In the genomic region with DNA sequence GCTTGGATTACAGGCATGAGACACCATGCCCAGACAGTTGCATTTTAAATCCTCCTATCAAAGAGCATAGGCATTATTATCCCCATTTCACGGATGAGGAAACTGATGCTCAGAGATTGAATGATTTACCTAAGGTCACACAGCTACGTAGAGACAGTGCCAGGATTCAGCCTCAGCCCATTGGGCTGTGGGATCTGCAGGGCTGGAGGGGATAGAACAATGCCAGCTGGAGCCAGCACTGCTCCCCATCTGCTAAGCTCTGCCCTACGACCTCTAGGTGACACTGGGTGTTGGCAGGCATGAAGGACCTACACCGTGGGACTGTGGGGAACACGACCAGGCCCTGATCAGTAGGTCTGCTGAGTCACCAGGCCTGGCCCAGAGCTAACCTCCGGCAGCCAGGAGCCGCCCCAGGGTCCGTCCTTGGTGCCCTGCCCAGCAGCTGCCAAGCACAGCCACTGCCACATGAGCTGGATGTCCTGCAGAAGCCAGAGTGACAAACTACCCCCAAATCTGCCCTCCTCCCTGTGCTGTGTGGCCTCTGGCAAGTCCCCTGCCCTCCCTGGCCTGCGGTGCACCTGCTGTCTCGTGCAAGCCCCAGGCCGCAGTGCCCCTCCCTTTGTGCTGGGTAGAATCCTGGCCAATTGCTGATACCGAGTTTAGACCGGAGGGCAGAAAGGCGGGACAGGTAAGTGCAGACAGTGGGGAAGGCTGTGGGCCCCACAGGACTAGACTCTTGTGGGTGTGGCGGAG, we compare ENCODE assay signal across 12 cellular contexts. TPM values are rescaled to one million over a fixed set of nuclear protein-coding genes. Genes with fewer than 3 reads are reported as not detected.
A peak's percentile ranks its signal among the peaks of the same experiment; 100 is the strongest.
DNase-seq lines count a peak whose midpoint lies in the region; ATAC-seq and TF ChIP-seq lines count a peak whose summit lies in the region.
"Had no signal": no experiment of that assay in that cellular context is flagged by ENCODE, and none has a peak within 500 bp of the region (broad histone marks: within the 10 kb centered on the region; RNA-seq: fewer than 3 reads in every experiment).

No MANE protein-coding gene starts in this region.

- H3K4me3 ChIP-seq in body of pancreas (no peak overlapping the region), trophoblast cell (ENCODE audit: low read depth, low read length) (no peak overlapping the region)

- H3K27me3 Mint-ChIP-seq in activated CD4-positive, alpha-beta memory T cell treated with anti-CD3 and anti-CD28 coated beads for 36 hours = peaks cover 2% of the 10 kb centered on the region
- H3K27me3 Mint-ChIP-seq in stimulated activated naive CD8-positive, alpha-beta T cell treated with anti-CD3 and anti-CD28 coated beads, Interleukin-15, amount 100 ng/mL, for 72 hours = peaks cover 7% of the 10 kb centered on the region

- H2BK120ac ChIP-seq in trophoblast cell (ENCODE audit: insufficient read depth, low read length, poor library complexity) = no peak overlapping the region

- no peak overlapping the region for H4K91ac ChIP-seq in trophoblast cell (ENCODE audit: low read depth, low read length)

- no peak for TF ChIP-seq POLR2A in body of pancreas (IDR thresholded peaks at IDR 0.05)

- H3K4ac ChIP-seq in trophoblast cell (ENCODE audit: low read depth, low read length) = no peak overlapping the region

- no peaks in the 10 kb centered on the region for H3K27me3 ChIP-seq in body of pancreas
- no peaks in the 10 kb centered on the region for H3K27me3 ChIP-seq in trophoblast cell (ENCODE audit: insufficient read depth, low read length)

- peak in 1 of 7 experiments; percentile 28 for TF ChIP-seq CTCF in body of pancreas (IDR thresholded peaks at IDR 0.05)

- 50 to 62% methylated on average over 2 to 14 of the region's 15 CpGs for WGBS in body of pancreas, 2 donors
- no CpG with 5 or more reads among the region's 15 CpGs for WGBS in trophoblast cell (ENCODE audit: extremely low coverage, insufficient coverage, insufficient read length)

- peak; percentile 70 for ATAC-seq in body of pancreas
- ATAC-seq in stimulated activated naive CD8-positive, alpha-beta T cell treated with anti-CD3 and anti-CD28 coated beads, Interleukin-15, amount 100 ng/mL, for 72 hours = no peak

- H4K8ac ChIP-seq in trophoblast cell (ENCODE audit: low read depth, low read length) = no peak overlapping the region

- CTCF ChIA-PET in activated CD4-positive, alpha-beta memory T cell treated with anti-CD3 and anti-CD28 coated beads for 36 hours (lab: Charles Lee) = interaction anchor here (0.6 to 9.6 kb wide), 5 partner anchors 72 to 312 kb away, joined by 3 to 184 read pairs (median 4); no protein-coding TSS in a partner anchor

- H3K36me3 ChIP-seq in body of pancreas (replicated peaks in 1 of 2; ENCODE audit: insufficient read depth in 1 of 2, low read depth in 2 of 2) (no peaks in the 10 kb centered on the region), trophoblast cell (ENCODE audit: control insufficient read depth in 1 of 2, insufficient read depth in 2 of 2, low read length in 2 of 2) (no peaks in the 10 kb centered on the region)

- H2BK5ac ChIP-seq in trophoblast cell (ENCODE audit: low read depth, low read length, poor library complexity) = no peak overlapping the region

- intact Hi-C loops in body of pancreas (cut with DNase I) = loop anchor here (10.0 kb wide), 1 partner anchor 229 kb away; no protein-coding TSS in a partner anchor
- intact Hi-C loops in activated CD4-positive, alpha-beta memory T cell treated with anti-CD3 and anti-CD28 coated beads for 36 hours (cut with micrococcal nuclease) = no loop called here

- no peak overlapping the region for H3K23ac ChIP-seq in trophoblast cell (ENCODE audit: low read length)

- no peak overlapping the region for H3K18ac ChIP-seq in trophoblast cell (ENCODE audit: low read length)

- no peak overlapping the region for H2AFZ ChIP-seq in trophoblast cell (ENCODE audit: insufficient read depth, low read length, poor library complexity)

- H3K4me1 Mint-ChIP-seq in activated CD4-positive, alpha-beta memory T cell treated with anti-CD3 and anti-CD28 coated beads for 36 hours (ENCODE audit: low read depth) = peaks cover 8% of the 10 kb centered on the region
- H3K4me1 Mint-ChIP-seq in stimulated activated naive CD8-positive, alpha-beta T cell treated with anti-CD3 and anti-CD28 coated beads, Interleukin-15, amount 100 ng/mL, for 72 hours = peaks cover 9% of the 10 kb centered on the region

- no peak overlapping the region for H2AK5ac ChIP-seq in trophoblast cell (ENCODE audit: low read length)

- H3K9me3 ChIP-seq in body of pancreas (no peaks in the 10 kb centered on the region), trophoblast cell (ENCODE audit: insufficient read depth, low read depth, low read length) (no peaks in the 10 kb centered on the region)

- no peak overlapping the region for H3K27ac Mint-ChIP-seq in activated CD4-positive, alpha-beta memory T cell treated with anti-CD3 and anti-CD28 coated beads for 36 hours
- no peak overlapping the region for H3K27ac Mint-ChIP-seq in stimulated activated naive CD8-positive, alpha-beta T cell treated with anti-CD3 and anti-CD28 coated beads, Interleukin-15, amount 100 ng/mL, for 72 hours

- H3K36me3 Mint-ChIP-seq in activated CD4-positive, alpha-beta memory T cell treated with anti-CD3 and anti-CD28 coated beads for 36 hours = no peaks in the 10 kb centered on the region

- H4K12ac ChIP-seq in trophoblast cell (ENCODE audit: low read depth, low read length) = no peak overlapping the region

- no peak overlapping the region for H3K9ac ChIP-seq in trophoblast cell (ENCODE audit: low read length)

- H2BK12ac ChIP-seq in trophoblast cell (ENCODE audit: low read length) = no peak overlapping the region

- no peak overlapping the region for H3K14ac ChIP-seq in trophoblast cell (ENCODE audit: low read length)

- H3K4me1 ChIP-seq in body of pancreas (peaks cover 19% of the 10 kb centered on the region), trophoblast cell (ENCODE audit: control insufficient read depth in 1 of 2, insufficient read depth in 2 of 2, low read length in 2 of 2) (peaks cover 0 to 6% of the 10 kb centered on the region in 2 experiments)

- H3K9me3 Mint-ChIP-seq in activated CD4-positive, alpha-beta memory T cell treated with anti-CD3 and anti-CD28 coated beads for 36 hours = no peaks in the 10 kb centered on the region
- H3K9me3 Mint-ChIP-seq in stimulated activated naive CD8-positive, alpha-beta T cell treated with anti-CD3 and anti-CD28 coated beads, Interleukin-15, amount 100 ng/mL, for 72 hours = no peaks in the 10 kb centered on the region

- POLR2A ChIA-PET in activated CD4-positive, alpha-beta memory T cell treated with anti-CD3 and anti-CD28 coated beads for 36 hours (lab: Charles Lee) = no interaction called here

- peaks cover 2% of the 10 kb centered on the region for H3K79me1 ChIP-seq in trophoblast cell (ENCODE audit: low read length)

- no peaks in the 10 kb centered on the region for H3K79me2 ChIP-seq in trophoblast cell (ENCODE audit: control insufficient read depth, insufficient read depth, low read length, poor library complexity)

- H3K27ac ChIP-seq in body of pancreas (peak overlapping the region in 2 of 4 donors; percentile 41 to 56), trophoblast cell (ENCODE audit: low read depth, low read length) (no peak overlapping the region)

- DNase-seq in AG20443 (ENCODE audit: low spot score) (peak; percentile 44), HPDE6-E6E7 (ENCODE audit: extremely low spot score) (peak; percentile 62), body of pancreas (peak; percentile 46 to 91 (median 67)), midbrain (lab: John Stamatoyannopoulos, UW) (peak; percentile 3), putamen (ENCODE audit: low spot score) (no peak), trophoblast cell (no peak)
- no peak for DNase-seq in activated CD4-positive, alpha-beta memory T cell treated with anti-CD3 and anti-CD28 coated beads for 36 hours
- DNase-seq in stimulated activated naive CD8-positive, alpha-beta T cell treated with anti-CD3 and anti-CD28 coated beads, Interleukin-15, amount 100 ng/mL, for 72 hours = no peak
- DNase-seq: activated naive CD4-positive, alpha-beta T cell treated with anti-CD3 and anti-CD28 coated beads, Interleukin-2, amount 50 U/mL, for 16 hours; KBM-7; NCI-H2107 had no signal

- no peak overlapping the region for H3K4me2 ChIP-seq in trophoblast cell (ENCODE audit: low read length)

- no peak overlapping the region for H3K4me3 Mint-ChIP-seq in activated CD4-positive, alpha-beta memory T cell treated with anti-CD3 and anti-CD28 coated beads for 36 hours
- H3K4me3 Mint-ChIP-seq in stimulated activated naive CD8-positive, alpha-beta T cell treated with anti-CD3 and anti-CD28 coated beads, Interleukin-15, amount 100 ng/mL, for 72 hours = no peak overlapping the region

RNA-seq across cellular contexts. Expression of a gene that starts 47.6 kb away (rescaled TPM):
- total RNA-seq in body of pancreas = 10 to 100 TPM in 1 of 2 donors, 1 to 10 TPM in 1; 9.9 to 10.9 TPM
- 1 to 10 TPM; 1.8 TPM for total RNA-seq in activated CD4-positive, alpha-beta memory T cell treated with anti-CD3 and anti-CD28 coated beads for 36 hours
- polyA plus RNA-seq in trophoblast cell (2013) = 11.2 and 11.8 TPM in 2 replicates
- total RNA-seq: epithelial cell of proximal tubule had no signal

Comparison
In these comparisons a context has a peak if more than half of its experiments do, and no peak if none do; other contexts are left out.
1. DNase-seq: peak in AG20443 (single experiment), HPDE6-E6E7 (single experiment), body of pancreas (4 of 4) and midbrain (single experiment); none in activated CD4-positive, alpha-beta memory T cell treated with anti-CD3 and anti-CD28 coated beads for 36 hours (single experiment), putamen (single experiment), stimulated activated naive CD8-positive, alpha-beta T cell treated with anti-CD3 and anti-CD28 coated beads, Interleukin-15, amount 100 ng/mL, for 72 hours (0 of 2) and trophoblast cell (0 of 2).